ENCODE assay signal across 8 cellular contexts in genomic region chr10:112932658-112933057, GRCh38.
"Had no signal": no experiment of that assay in that cellular context is flagged by ENCODE, and none has a peak within 500 bp of the region (broad histone marks: within the 10 kb centered on the region; RNA-seq: fewer than 3 reads in every experiment).

No MANE protein-coding gene starts in this region.

- FAIRE-seq: G401.6, GM12878, GM12891, GM12892, GM18507, GM19239 had no signal

- H3K4me3 ChIP-seq: GM12878 had no signal

- ATAC-seq: GM12878 had no signal

- DNase-seq: GDM1, GF-D8 had no signal
